ENCODE assay signal across 8 cellular contexts in genomic region chr17:82230627-82231311, GRCh38. TPM values are rescaled to one million over a fixed set of nuclear protein-coding genes. Genes with fewer than 3 reads are reported as not detected.
DNase-seq lines count a peak whose midpoint lies in the region; ATAC-seq, FAIRE-seq and TF ChIP-seq lines count a peak whose summit lies in the region.

No MANE protein-coding gene starts in this region.

- no peak for FAIRE-seq in pancreas (lab: Jason Lieb, UNC)

- ATAC-seq in HG02642 (IDR thresholded peaks at IDR 0.05; ENCODE audit: poor library complexity, unreplicated experiment) = peak; percentile 41
- peak; percentile 57 to 78 (median 74) for ATAC-seq in heart left ventricle
- ATAC-seq in pancreas = peak; percentile 29 to 65 (median 58)

- H3K9me2 ChIP-seq in Karpas-422 (replicated peaks; ENCODE audit: insufficient read depth, low read length) = no peaks in the 10 kb centered on the region

- no peak overlapping the region for H2AFZ ChIP-seq in Karpas-422 (ENCODE audit: low read length)

- peak; percentile 95 for DNase-seq in GM10266 (ENCODE audit: extremely low spot score)
- DNase-seq in Peyer's patch = peak; percentile 74 to 93 (median 92)
- peak; percentile 90 to 95 (median 91) for DNase-seq in heart left ventricle
- DNase-seq in pancreas = peak in 4 of 6 donors; percentile 38 to 87 (median 75)
- DNase-seq in Karpas-422 = no peak
- DNase-seq in NCI-H1694 (lab: John Stamatoyannopoulos, UW) = no peak

- no peaks in the 10 kb centered on the region for H3K79me2 ChIP-seq in Karpas-422 (ENCODE audit: low read length)

- H3K27ac ChIP-seq in Peyer's patch (peak overlapping the region; percentile 95 to 99 (median 96)), adipose tissue (ENCODE audit: low read depth, low read length) (peak overlapping the region; percentile 90), heart left ventricle (peak overlapping the region; percentile 85 to 99 (median 93)), pancreas (peak overlapping the region in 3 of 4 donors; percentile 39 to 69 (median 66)), Karpas-422 (ENCODE audit: low read length) (no peak overlapping the region)

- H3K27me3 ChIP-seq in Peyer's patch (no peaks in the 10 kb centered on the region), heart left ventricle (peaks cover 0 to 6% (median 0%) of the 10 kb centered on the region in 9 donors), pancreas (no peaks in the 10 kb centered on the region), Karpas-422 (ENCODE audit: low read length) (no peaks in the 10 kb centered on the region)

- TF ChIP-seq CTCF in GM10266 (IDR thresholded peaks at IDR 0.05; ENCODE audit: control insufficient read depth, insufficient read depth, low read depth, missing control alignments) (peak; percentile 23), Peyer's patch (IDR thresholded peaks at IDR 0.05) (peak; percentile 59 to 74 (median 69)), heart left ventricle (IDR thresholded peaks at IDR 0.05) (peak; percentile 37 to 79 (median 62)), pancreas (IDR thresholded peaks at IDR 0.05) (peak in 3 of 4 donors; percentile 16 to 39 (median 32))

- intact Hi-C loops in heart left ventricle (cut with DNase I) = loop anchor here in 4 of 10 donors (2.0 to 10.0 kb wide), 4 partner anchors 18 to 94 kb away; partner anchors contain the start of gene CCDC57 (in 1 of the 4)
- intact Hi-C loops in pancreas (cut with DNase I) = loop anchor here in 1 of 3 donors (10.0 kb wide), 1 partner anchor 94 kb away; no protein-coding TSS in a partner anchor

- H4K20me1 ChIP-seq in Karpas-422 (ENCODE audit: insufficient read depth, low read depth, low read length) = peaks cover 14% of the 10 kb centered on the region; the same call in 1 of the 2 replicates

- H3K9me3 ChIP-seq in Peyer's patch = no peaks in the 10 kb centered on the region
- H3K9me3 ChIP-seq in heart left ventricle = no peaks in the 10 kb centered on the region
- no peaks in the 10 kb centered on the region for H3K9me3 ChIP-seq in pancreas
- no peaks in the 10 kb centered on the region for H3K9me3 ChIP-seq in Karpas-422 (ENCODE audit: low read length)

- no peak overlapping the region for H3K9ac ChIP-seq in Karpas-422 (ENCODE audit: low read length)

- 4 to 18% (median 8%) methylated on average over 55 to 72 of the region's 75 CpGs for WGBS in adipose tissue, 3 donors
- WGBS in heart left ventricle, 4 donors = 5 to 9% (median 6%) methylated on average over 3 to 75 of the region's 75 CpGs
- WGBS in pancreas, 2 donors = 16 to 28% methylated on average over 60 to 75 of the region's 75 CpGs

- H3K4me2 ChIP-seq in Karpas-422 (ENCODE audit: low read depth, low read length, poor library complexity, severe bottlenecking) = no peak overlapping the region

- H3K4me3 ChIP-seq in Peyer's patch = peak overlapping the region; percentile 60 to 89 (median 69)
- H3K4me3 ChIP-seq in heart left ventricle = peak overlapping the region; percentile 32 to 93 (median 72)
- peak overlapping the region; percentile 14 to 40 (median 28) for H3K4me3 ChIP-seq in pancreas
- no peak overlapping the region for H3K4me3 ChIP-seq in Karpas-422 (ENCODE audit: low read length)

- H3K4me1 ChIP-seq in Peyer's patch (peaks cover 0 to 64% (median 29%) of the 10 kb centered on the region in 4 donors), heart left ventricle (peaks cover 0 to 69% (median 37%) of the 10 kb centered on the region in 12 donors), pancreas (peaks cover 0 to 5% (median 1%) of the 10 kb centered on the region in 3 donors), Karpas-422 (ENCODE audit: low read length) (peaks cover 19% of the 10 kb centered on the region)

- H3K36me3 ChIP-seq in Peyer's patch = no peaks in the 10 kb centered on the region
- peaks cover 0 to 3% (median 0%) of the 10 kb centered on the region in 9 donors for H3K36me3 ChIP-seq in heart left ventricle
- H3K36me3 ChIP-seq in pancreas = no peaks in the 10 kb centered on the region
- H3K36me3 ChIP-seq in Karpas-422 (ENCODE audit: insufficient read depth, low read length) = no peaks in the 10 kb centered on the region

- TF ChIP-seq POLR2A in Peyer's patch (IDR thresholded peaks at IDR 0.05) = no peak
- TF ChIP-seq POLR2A in heart left ventricle (IDR thresholded peaks at IDR 0.05) = peak in 1 of 2 donors; percentile 29

RNA-seq across cellular contexts. Expression of gene SLC16A3, which starts 1.9 kb away (rescaled TPM):
- total RNA-seq in Peyer's patch (10 to 100 TPM; 18.9 to 55.0 (median 35.3) TPM), heart left ventricle (10 to 100 TPM in 5 of 9 donors, 1 to 10 TPM in 4; 6.5 to 56.0 (median 12.9) TPM), pancreas (10 to 100 TPM in 2 of 6 donors, 1 to 10 TPM in 4; 1.2 to 22.8 (median 4.2) TPM)
- polyA plus RNA-seq in adipose tissue (10 to 100 TPM in 2 of 3 donors, 1 to 10 TPM in 1; 6.5 to 36.7 (median 16.5) TPM), heart left ventricle (10 to 100 TPM in 1 of 2 donors, 1 to 10 TPM in 1; 8.3 to 33.9 TPM), pancreas (1 to 10 TPM; 3.5 TPM)
- total RNA-seq in Karpas-422 (2014; rRNA removed; shearing (Covaris generic); ENCODE audit: low replicate concordance) = 0.67 and 6.0 TPM in 2 replicates

RNA-seq across cellular contexts. Expression of gene CCDC57, which starts 18.1 kb away (rescaled TPM):
- total RNA-seq in Peyer's patch (100 to 1,000 TPM in 2 of 4 donors, 10 to 100 TPM in 2; 28.2 to 144 (median 79.8) TPM), heart left ventricle (10 to 100 TPM in 5 of 9 donors, 1 to 10 TPM in 4; 4.3 to 17.6 (median 10.7) TPM), pancreas (10 to 100 TPM; 19.6 to 31.8 (median 22.9) TPM)
- polyA plus RNA-seq in adipose tissue (10 to 100 TPM; 22.7 to 23.7 (median 22.9) TPM), heart left ventricle (1 to 10 TPM; 8.7 to 9.5 TPM), pancreas (100 to 1,000 TPM; 135 to 176 TPM)
- 31.3 and 37.4 TPM in 2 replicates for total RNA-seq in Karpas-422 (2014; rRNA removed; shearing (Covaris generic); ENCODE audit: low replicate concordance)

RNA-seq across cellular contexts. Expression of gene CSNK1D, which starts 42.7 kb away (rescaled TPM):
- 100 to 1,000 TPM; 148 to 232 (median 215) TPM for total RNA-seq in Peyer's patch
- 100 to 1,000 TPM in 1 of 3 donors, 10 to 100 TPM in 2; 69.1 to 113 (median 90.8) TPM for polyA plus RNA-seq in adipose tissue
- 10 to 100 TPM; 38.4 to 83.9 (median 66.1) TPM for total RNA-seq in heart left ventricle
- polyA plus RNA-seq in heart left ventricle = 10 to 100 TPM; 47.5 to 88.1 TPM
- total RNA-seq in pancreas = 10 to 100 TPM; 47.1 to 81.6 (median 62.5) TPM
- 100 to 1,000 TPM; 101 to 107 TPM for polyA plus RNA-seq in pancreas
- 27.1 and 30.6 TPM in 2 replicates for total RNA-seq in Karpas-422 (2014; rRNA removed; shearing (Covaris generic); ENCODE audit: low replicate concordance)

Comparison
In these comparisons a context has a peak if more than half of its experiments do, and no peak if none do; other contexts are left out.
1. DNase-seq: peak in GM10266 (single experiment), Peyer's patch (3 of 3), heart left ventricle (5 of 5) and pancreas (4 of 6); none in Karpas-422 (single experiment) and NCI-H1694 (single experiment).
2. Peak in every context shown above with its lines, with median percentiles within 50 percentile points of each other: CTCF ChIP-seq and ATAC-seq.